17 cellular contexts compared by ENCODE assay signal in the genomic region with DNA sequence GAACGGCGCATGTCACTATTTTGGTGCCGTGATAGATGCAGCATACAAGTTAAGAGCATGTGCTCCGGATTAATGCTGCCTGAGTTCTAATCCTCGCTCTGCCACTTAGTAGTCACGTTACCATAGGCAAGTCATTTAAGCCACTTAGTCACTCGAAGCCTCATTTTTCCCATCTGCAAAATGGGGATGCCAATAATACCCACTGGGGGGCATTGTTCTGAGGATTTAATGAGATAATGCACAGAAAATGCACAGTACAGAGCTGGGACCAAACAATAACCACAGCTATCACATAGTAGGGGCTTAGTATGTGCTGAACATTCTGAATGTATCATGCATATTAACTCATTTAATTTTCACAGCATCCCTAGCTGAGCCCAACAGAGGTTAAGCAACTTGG. TPM values are rescaled to one million over a fixed set of nuclear protein-coding genes. Genes with fewer than 3 reads are reported as not detected.
"Had no signal": no experiment of that assay in that cellular context is flagged by ENCODE, and none has a peak within 500 bp of the region (broad histone marks: within the 10 kb centered on the region; RNA-seq: fewer than 3 reads in every experiment).

No MANE protein-coding gene starts in this region.

- H3K36me3 ChIP-seq: adrenal gland, left lung, neural progenitor cell, WERI-Rb-1 had no signal

- H3K36me3 Mint-ChIP-seq: activated naive CD4-positive, alpha-beta T cell treated with anti-CD3 and anti-CD28 coated beads, Interleukin-2, amount 50 U/mL, for 24 hours had no signal

- H3K27ac ChIP-seq: adrenal gland, hepatocyte, left lung, neural progenitor cell, spleen, WERI-Rb-1 had no signal

- H3K9ac ChIP-seq: neural progenitor cell had no signal

- ATAC-seq: activated CD4-positive, alpha-beta T cell treated with anti-CD3 and anti-CD28 coated beads for 36 hours; esophagus mucosa; left lung; sciatic nerve; stimulated activated naive CD8-positive, alpha-beta T cell treated with anti-CD3 and anti-CD28 coated beads, Interleukin-15, amount 100 ng/mL, for 72 hours had no signal

- H3K9me3 Mint-ChIP-seq: activated CD4-positive, alpha-beta memory T cell treated with anti-CD3 and anti-CD28 coated beads for 36 hours; activated naive CD4-positive, alpha-beta T cell treated with anti-CD3 and anti-CD28 coated beads, Interleukin-2, amount 50 U/mL, for 24 hours; activated T-cell treated with anti-CD3 and anti-CD28 coated beads, Interleukin-2, amount 50 U/mL, for 24 hours; naive B cell; neural progenitor cell; stimulated activated naive CD8-positive, alpha-beta T cell treated with anti-CD3 and anti-CD28 coated beads, Interleukin-15, amount 100 ng/mL, for 72 hours had no signal

- FAIRE-seq: kidney had no signal

- H2AFZ ChIP-seq: hepatocyte, neural progenitor cell had no signal

- H3K4me2 ChIP-seq: hepatocyte, neural progenitor cell had no signal

- H3K27me3 ChIP-seq: adrenal gland, hepatocyte, left lung, neural progenitor cell, spleen had no signal

- H3K27me3 Mint-ChIP-seq: activated CD4-positive, alpha-beta memory T cell treated with anti-CD3 and anti-CD28 coated beads for 36 hours; activated CD4-positive, alpha-beta T cell treated with anti-CD3 and anti-CD28 coated beads for 36 hours; activated naive CD4-positive, alpha-beta T cell treated with anti-CD3 and anti-CD28 coated beads, Interleukin-2, amount 50 U/mL, for 24 hours; naive B cell had no signal

- H3K9me3 ChIP-seq: adrenal gland, left lung, spleen had no signal

- H3K79me2 ChIP-seq: hepatocyte had no signal

- DNase-seq: activated CD4-positive, alpha-beta memory T cell treated with anti-CD3 and anti-CD28 coated beads for 36 hours; activated CD4-positive, alpha-beta T cell treated with anti-CD3 and anti-CD28 coated beads for 36 hours; activated T-cell treated with anti-CD3 and anti-CD28 coated beads, Interleukin-2, amount 50 U/mL, for 24 hours; adrenal gland; kidney; left lung; mammary epithelial cell; naive B cell; spleen; stimulated activated naive CD8-positive, alpha-beta T cell treated with anti-CD3 and anti-CD28 coated beads, Interleukin-15, amount 100 ng/mL, for 72 hours; WERI-Rb-1 had no signal

- H3K4me3 Mint-ChIP-seq: activated CD4-positive, alpha-beta memory T cell treated with anti-CD3 and anti-CD28 coated beads for 36 hours; activated CD4-positive, alpha-beta T cell treated with anti-CD3 and anti-CD28 coated beads for 36 hours; activated naive CD4-positive, alpha-beta T cell treated with anti-CD3 and anti-CD28 coated beads, Interleukin-2, amount 50 U/mL, for 24 hours; activated T-cell treated with anti-CD3 and anti-CD28 coated beads, Interleukin-2, amount 50 U/mL, for 24 hours; neural progenitor cell; stimulated activated naive CD8-positive, alpha-beta T cell treated with anti-CD3 and anti-CD28 coated beads, Interleukin-15, amount 100 ng/mL, for 72 hours had no signal

- H3K27ac Mint-ChIP-seq: activated CD4-positive, alpha-beta memory T cell treated with anti-CD3 and anti-CD28 coated beads for 36 hours; activated CD4-positive, alpha-beta T cell treated with anti-CD3 and anti-CD28 coated beads for 36 hours; activated T-cell treated with anti-CD3 and anti-CD28 coated beads, Interleukin-2, amount 50 U/mL, for 24 hours; stimulated activated naive CD8-positive, alpha-beta T cell treated with anti-CD3 and anti-CD28 coated beads, Interleukin-15, amount 100 ng/mL, for 72 hours had no signal

- H3K4me3 ChIP-seq: adrenal gland, hepatocyte, left lung, neural progenitor cell, spleen had no signal

RNA-seq across cellular contexts. Expression of a gene that starts 9.1 kb away (rescaled TPM):
- total RNA-seq: kidney, pulmonary artery endothelial cell had no signal
